ENCODE assay signal across 8 cellular contexts in the genomic region with DNA sequence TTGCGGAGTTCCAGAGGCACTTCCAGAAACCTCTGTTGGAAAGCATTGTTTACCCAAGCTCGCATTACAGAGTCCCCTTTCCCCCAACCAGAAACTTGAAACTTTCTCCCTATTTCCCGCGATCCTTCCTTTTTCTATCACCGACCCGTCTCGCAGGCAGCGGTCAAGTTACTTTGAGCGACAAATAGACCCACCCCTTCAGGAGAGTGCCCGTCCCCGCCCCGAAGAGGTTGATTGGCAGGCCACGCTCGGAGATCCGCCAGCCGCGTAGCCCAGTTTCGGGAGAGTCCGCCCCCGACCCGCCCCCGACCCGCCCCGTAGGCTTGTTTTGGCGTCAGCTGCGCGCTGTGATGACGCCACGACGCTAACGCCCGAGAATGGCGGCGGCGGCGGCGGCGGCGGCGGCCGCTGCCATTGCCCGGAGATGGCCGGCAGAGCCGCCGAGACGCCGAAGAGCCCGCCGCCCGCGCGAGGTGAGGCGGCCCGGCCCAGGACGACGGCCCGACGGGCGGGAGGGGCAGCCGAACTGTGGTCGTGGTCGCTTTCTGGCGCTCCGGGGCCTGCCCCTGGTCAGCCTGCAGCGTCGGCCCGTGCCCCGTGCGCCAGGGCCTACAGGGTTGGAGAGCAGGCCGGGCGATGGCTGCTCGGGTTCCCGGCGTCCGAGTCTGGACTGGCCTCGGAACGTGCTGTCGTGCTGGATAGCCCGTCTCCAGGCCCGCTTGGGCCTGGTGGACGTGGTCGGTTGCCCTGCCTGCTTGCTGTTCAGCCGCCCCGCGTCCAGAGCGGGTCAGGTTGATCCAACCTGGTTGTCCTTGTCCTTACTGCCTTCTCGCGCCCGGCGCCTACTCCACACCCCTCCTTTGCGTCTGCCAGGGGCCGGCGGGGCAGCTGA. TPM values are rescaled to one million over a fixed set of nuclear protein-coding genes. Genes with fewer than 3 reads are reported as not detected.
DNase-seq lines count a peak whose midpoint lies in the region; TF ChIP-seq lines count a peak whose summit lies in the region.

A gene (plus strand): TSS at position 356 of the 892 bp plus-strand sequence. CDS start 15,496 bp downstream, outside the sequence.

- POLR2A ChIA-PET in CD8-positive, alpha-beta memory T cell (lab: Charles Lee), result interaction anchor here (0.5 to 0.7 kb wide), 4 partner anchors 21 to 74 kb away, joined by 3 to 4 read pairs (median 4); no protein-coding TSS in a partner anchor
- POLR2A ChIA-PET in activated CD8-positive, alpha-beta memory T cell treated with anti-CD3 and anti-CD28 coated beads for 36 hours (lab: Charles Lee), result no interaction called here

- no peaks in the 10 kb centered on the region for H3K27me3 Mint-ChIP-seq in CD8-positive, alpha-beta memory T cell

- no peak for TF ChIP-seq CTCF in GM20000 (IDR thresholded peaks at IDR 0.05; ENCODE audit: extremely low read depth, missing control alignments)

- CTCF ChIA-PET in CD8-positive, alpha-beta memory T cell (lab: Charles Lee), result interaction anchor here (1.0 to 3.3 kb wide), 5 partner anchors 9 to 76 kb away, joined by 3 to 12 read pairs (median 4); a partner anchor contains a TSS
- CTCF ChIA-PET in activated CD8-positive, alpha-beta memory T cell treated with anti-CD3 and anti-CD28 coated beads for 36 hours (lab: Charles Lee), result interaction anchor here (0.7 to 4.1 kb wide), 8 partner anchors 9 to 372 kb away, joined by 3 to 20 read pairs (median 3); a partner anchor contains a TSS

- no peaks in the 10 kb centered on the region for H3K9me3 ChIP-seq in CD8-positive, alpha-beta memory T cell (ENCODE audit: low read length)

- peaks cover 28 to 47% (median 38%) of the 10 kb centered on the region in 3 donors for H3K4me1 Mint-ChIP-seq in CD8-positive, alpha-beta memory T cell

- H3K4me3 Mint-ChIP-seq in CD8-positive, alpha-beta memory T cell, result peak within 1 kb of the TSS; percentile 87 to 100 (median 94)

- peaks cover 20% of the 10 kb centered on the region for H3K4me1 ChIP-seq in CD8-positive, alpha-beta memory T cell (ENCODE audit: insufficient read depth, low read length)

- no peaks in the 10 kb centered on the region for H3K9me3 Mint-ChIP-seq in CD8-positive, alpha-beta memory T cell

- H3K27ac ChIP-seq in CD8-positive, alpha-beta memory T cell (ENCODE audit: low read depth, low read length), result peak within 1 kb of the TSS; percentile 91

- no peaks in the 10 kb centered on the region for H3K27me3 ChIP-seq in CD8-positive, alpha-beta memory T cell (ENCODE audit: insufficient read depth, low read length, poor library complexity, severe bottlenecking)

- peaks cover 0 to 5% (median 0%) of the 10 kb centered on the region in 3 donors for H3K36me3 Mint-ChIP-seq in CD8-positive, alpha-beta memory T cell

- no peaks in the 10 kb centered on the region for H3K36me3 ChIP-seq in CD8-positive, alpha-beta memory T cell (ENCODE audit: insufficient read depth, low read length)

- DNase-seq in CD8-positive, alpha-beta memory T cell, result peak; percentile 85 to 94 (median 93)
- peak; percentile 100 for DNase-seq in GM20000 (ENCODE audit: low spot score)
- peak; percentile 92 for DNase-seq in HT1080 (ENCODE audit: low read depth)
- peak; percentile 96 for DNase-seq in NOMO-1 (lab: John Stamatoyannopoulos, UW; ENCODE audit: unreplicated experiment in 2 of 2)
- peak; percentile 95 for DNase-seq in effector CD8-positive, alpha-beta T cell (lab: John Stamatoyannopoulos, UW)
- peak; percentile 98 for DNase-seq in medulla oblongata (ENCODE audit: extremely low spot score)
- peak; percentile 92 to 95 (median 92) for DNase-seq in stimulated activated CD4-positive, alpha-beta T cell treated with anti-CD3 and anti-CD28 coated beads, TNF-alpha, amount 100 ng/mL, for 48 hours (ENCODE audit: low read depth in 3 of 3)

- peak within 1 kb of the TSS; percentile 92 for H3K4me3 ChIP-seq in CD8-positive, alpha-beta memory T cell (ENCODE audit: low read length)

- peak within 1 kb of the TSS; percentile 96 to 99 (median 98) for H3K27ac Mint-ChIP-seq in CD8-positive, alpha-beta memory T cell

RNA-seq across cellular contexts. Expression of the gene that starts here (rescaled TPM):
- 10 to 100 TPM; 13.6 to 14.5 TPM for total RNA-seq in CD8-positive, alpha-beta memory T cell
- polyA plus RNA-seq in CD8-positive, alpha-beta memory T cell, result 27.0 TPM
- 5.9 and 7.0 TPM in 2 replicates for total RNA-seq in HT1080 (2014; rRNA removed; shearing (Covaris generic))
- polyA plus RNA-seq in HT1080 (2015; cell fraction: cytosol; rRNA removed), result 15.5 and 17.2 TPM in 2 replicates
- 9.8 and 11.3 TPM in 2 replicates for polyA plus RNA-seq in HT1080 (2015; cell fraction: nucleus; rRNA removed)
- 10 to 100 TPM; 13.4 to 14.7 TPM for total RNA-seq in activated CD8-positive, alpha-beta memory T cell treated with anti-CD3 and anti-CD28 coated beads for 36 hours

Comparison
In these comparisons a context has a peak if more than half of its experiments do, and no peak if none do; other contexts are left out.
1. Peak in every context shown above with its lines: DNase-seq, H3K4me3 ChIP-seq and H3K27ac ChIP-seq.